Comparison of ENCODE assay signal across 24 cellular contexts in genomic region chr18:21903688-21904087, GRCh38.
"Had no signal": no experiment of that assay in that cellular context is flagged by ENCODE, and none has a peak within 500 bp of the region (broad histone marks: within the 10 kb centered on the region; RNA-seq: fewer than 3 reads in every experiment).

No MANE protein-coding gene starts in this region.

- ATAC-seq: HepG2 had no signal

- DNase-seq: IMR-90, Karpas-422, KG1, MG63, NCI-H1092, NCI-H1105 treated with DMSO at 0.1 percent for 48 hours, NCI-H1417 treated with DMSO at 0.1 percent for 48 hours, NCI-H146, NCI-H1694 treated with DMSO at 0.1 percent for 48 hours, NCI-H1930, NCI-H2081, NCI-H2107, NCI-H2227 treated with DMSO at 0.1 percent for 48 hours, NCI-H446, NCI-H510A, NCI-H524 treated with DMSO at 0.1 percent for 48 hours, NCI-H69, NCI-H774, Right ventricle myocardium superior, RPMI8226, SIG-M5 had no signal

- H3K27ac ChIP-seq: SJSA1, SK-N-MC had no signal

- H3K36me3 ChIP-seq: MG63, SJSA1 had no signal

- H3K4me1 ChIP-seq: SJSA1 had no signal

- H3K9me3 ChIP-seq: MG63, SJSA1 had no signal

- H3K4me3 ChIP-seq: MG63, SJSA1, SK-N-MC had no signal

- H3K27me3 ChIP-seq: MG63, SJSA1 had no signal
